1 cellular context compared by ENCODE assay signal in the genomic region with DNA sequence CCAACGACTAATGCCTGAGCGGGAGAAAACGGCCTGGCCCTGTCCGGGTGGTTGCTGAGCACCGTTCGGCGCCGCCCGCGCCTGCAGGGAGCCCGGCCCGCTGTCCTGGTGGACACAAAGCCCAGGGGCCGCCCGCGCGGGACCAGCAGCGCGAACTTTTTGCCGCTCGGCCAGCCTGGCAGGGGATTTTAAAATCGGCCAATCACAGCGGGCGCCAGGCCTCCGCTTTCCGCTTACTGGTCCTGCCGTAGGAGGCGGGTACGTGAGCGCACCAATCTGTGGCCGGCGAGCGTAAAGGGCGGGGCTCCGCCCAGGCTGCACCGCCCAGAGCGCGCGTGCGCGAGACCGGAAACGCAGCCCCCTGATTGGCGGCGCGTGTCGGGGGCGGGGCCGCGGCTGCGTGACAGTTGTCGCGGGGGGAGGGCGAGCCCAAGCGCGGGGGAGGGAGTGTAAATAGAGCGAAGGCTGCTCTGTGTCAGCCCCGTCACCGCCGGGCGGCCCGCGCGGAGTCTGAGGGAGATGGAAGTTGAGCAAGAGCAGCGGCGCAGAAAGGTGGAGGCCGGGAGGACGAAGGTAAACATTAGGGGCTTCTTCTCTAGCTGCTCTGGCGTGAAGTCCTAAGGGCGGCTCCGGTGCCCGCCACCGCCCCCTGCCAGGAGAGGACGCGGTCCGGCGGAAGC.
A peak's percentile ranks its signal among the peaks of the same experiment; 100 is the strongest.
TF ChIP-seq lines count a peak whose summit lies in the region.

C21orf58 (minus strand) TSS at position 161 of the 680 bp plus-strand sequence. CDS start 1,132 bp downstream, outside the sequence.
A gene with protein sequence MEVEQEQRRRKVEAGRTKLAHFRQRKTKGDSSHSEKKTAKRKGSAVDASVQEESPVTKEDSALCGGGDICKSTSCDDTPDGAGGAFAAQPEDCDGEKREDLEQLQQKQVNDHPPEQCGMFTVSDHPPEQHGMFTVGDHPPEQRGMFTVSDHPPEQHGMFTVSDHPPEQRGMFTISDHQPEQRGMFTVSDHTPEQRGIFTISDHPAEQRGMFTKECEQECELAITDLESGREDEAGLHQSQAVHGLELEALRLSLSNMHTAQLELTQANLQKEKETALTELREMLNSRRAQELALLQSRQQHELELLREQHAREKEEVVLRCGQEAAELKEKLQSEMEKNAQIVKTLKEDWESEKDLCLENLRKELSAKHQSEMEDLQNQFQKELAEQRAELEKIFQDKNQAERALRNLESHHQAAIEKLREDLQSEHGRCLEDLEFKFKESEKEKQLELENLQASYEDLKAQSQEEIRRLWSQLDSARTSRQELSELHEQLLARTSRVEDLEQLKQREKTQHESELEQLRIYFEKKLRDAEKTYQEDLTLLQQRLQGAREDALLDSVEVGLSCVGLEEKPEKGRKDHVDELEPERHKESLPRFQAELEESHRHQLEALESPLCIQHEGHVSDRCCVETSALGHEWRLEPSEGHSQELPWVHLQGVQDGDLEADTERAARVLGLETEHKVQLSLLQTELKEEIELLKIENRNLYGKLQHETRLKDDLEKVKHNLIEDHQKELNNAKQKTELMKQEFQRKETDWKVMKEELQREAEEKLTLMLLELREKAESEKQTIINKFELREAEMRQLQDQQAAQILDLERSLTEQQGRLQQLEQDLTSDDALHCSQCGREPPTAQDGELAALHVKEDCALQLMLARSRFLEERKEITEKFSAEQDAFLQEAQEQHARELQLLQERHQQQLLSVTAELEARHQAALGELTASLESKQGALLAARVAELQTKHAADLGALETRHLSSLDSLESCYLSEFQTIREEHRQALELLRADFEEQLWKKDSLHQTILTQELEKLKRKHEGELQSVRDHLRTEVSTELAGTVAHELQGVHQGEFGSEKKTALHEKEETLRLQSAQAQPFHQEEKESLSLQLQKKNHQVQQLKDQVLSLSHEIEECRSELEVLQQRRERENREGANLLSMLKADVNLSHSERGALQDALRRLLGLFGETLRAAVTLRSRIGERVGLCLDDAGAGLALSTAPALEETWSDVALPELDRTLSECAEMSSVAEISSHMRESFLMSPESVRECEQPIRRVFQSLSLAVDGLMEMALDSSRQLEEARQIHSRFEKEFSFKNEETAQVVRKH (N-terminal part only) (plus strand): TSS at position 447 of the 680 bp plus-strand sequence. CDS start 73 bp downstream, at position 520.

TF ChIP-seq in HepG2, 621 proteins besides CTCF, POLR2A, EP300 and RAD21 (continued from another document and continues in another):
- TF ChIP-seq USF2 (IDR thresholded peaks at IDR 0.05; ENCODE audit: low read depth, low read length) (no peak), USF2 (CRISPR knock-in tag; IDR thresholded peaks at IDR 0.05; ENCODE audit: borderline replicate concordance) (no peak), NRL (CRISPR knock-in tag; IDR thresholded peaks at IDR 0.05; ENCODE audit: borderline replicate concordance) (peak; percentile 64), TMF1 (CRISPR knock-in tag; IDR thresholded peaks at IDR 0.05; ENCODE audit: low read depth) (peak; percentile 74; the same call in 1 of the 2 replicates), PATZ1 (CRISPR knock-in tag; IDR thresholded peaks at IDR 0.05) (peak; percentile 90), PCBP1 (IDR thresholded peaks at IDR 0.05; ENCODE audit: borderline replicate concordance, low read depth, low read length) (0 out of 2 replicates have a peak, but pooled peaks have one; percentile 8), SRY (CRISPR knock-in tag; IDR thresholded peaks at IDR 0.05) (peak; percentile 71; the same call in 1 of the 2 replicates), GABPA (IDR thresholded peaks at IDR 0.05; ENCODE audit: low read depth, low read length) (no peak), GABPA (CRISPR knock-in tag; IDR thresholded peaks at IDR 0.05; ENCODE audit: low read depth) (0 out of 2 replicates have a peak, but pooled peaks have one; percentile 52), NPAS2 (CRISPR knock-in tag; IDR thresholded peaks at IDR 0.05; ENCODE audit: borderline replicate concordance) (no peak), NFIB (CRISPR knock-in tag; IDR thresholded peaks at IDR 0.05; ENCODE audit: borderline replicate concordance) (no peak), CCAR2 (optimal IDR thresholded peaks at IDR 0.05; ENCODE audit: low read depth, low read length) (no peak), HOXA9 (CRISPR knock-in tag; IDR thresholded peaks at IDR 0.05; ENCODE audit: borderline replicate concordance) (peak; percentile 50; the same call in 1 of the 2 replicates), CHD2 (IDR thresholded peaks at IDR 0.05; ENCODE audit: low read depth, low read length) (peak; percentile 41; the same call in 1 of the 2 replicates), ZNF251 (CRISPR knock-in tag; IDR thresholded peaks at IDR 0.05) (no peak), ZSCAN30 (CRISPR knock-in tag; IDR thresholded peaks at IDR 0.05) (no peak), REL (CRISPR knock-in tag; conservative IDR thresholded peaks at IDR 0.05) (peak; percentile 87), ETV6 (CRISPR knock-in tag; conservative IDR thresholded peaks at IDR 0.05) (0 out of 2 replicates have a peak, but pooled peaks have one; percentile 27), SPEN (CRISPR knock-in tag; IDR thresholded peaks at IDR 0.05; ENCODE audit: low read depth) (peak; percentile 77), ZNF644 (CRISPR knock-in tag; IDR thresholded peaks at IDR 0.05; ENCODE audit: low read depth) (no peak), ZNF574 (CRISPR knock-in tag; IDR thresholded peaks at IDR 0.05) (peak; percentile 56; the same call in 1 of the 2 replicates), ZNF703 (CRISPR knock-in tag; IDR thresholded peaks at IDR 0.05; ENCODE audit: borderline replicate concordance) (no peak), CC2D1A (CRISPR knock-in tag; IDR thresholded peaks at IDR 0.05) (0 out of 2 replicates have a peak, but pooled peaks have one; percentile 39), ZNF589 (CRISPR knock-in tag; conservative IDR thresholded peaks at IDR 0.05) (0 out of 2 replicates have a peak, but pooled peaks have one; percentile 22), ZNF317 (CRISPR knock-in tag; IDR thresholded peaks at IDR 0.05) (peak; percentile 56; the same call in 1 of the 2 replicates), ETV5 (CRISPR knock-in tag; IDR thresholded peaks at IDR 0.05; ENCODE audit: borderline replicate concordance) (peak; percentile 17; the same call in 1 of the 2 replicates), RFXANK (CRISPR knock-in tag; IDR thresholded peaks at IDR 0.05) (no peak), TBX2 (CRISPR knock-in tag; IDR thresholded peaks at IDR 0.05; ENCODE audit: borderline replicate concordance) (peak; percentile 27; the same call in 1 of the 2 replicates), POLR2AphosphoS5 (IDR thresholded peaks at IDR 0.05; ENCODE audit: low read depth, low read length) (peak; percentile 79), RBAK (CRISPR knock-in tag; IDR thresholded peaks at IDR 0.05) (no peak), ZNF547 (CRISPR knock-in tag; IDR thresholded peaks at IDR 0.05) (0 out of 2 replicates have a peak, but pooled peaks have one; percentile 51), SP1 (IDR thresholded peaks at IDR 0.05) (peak; percentile 62; the same call in 1 of the 2 replicates), SP1 (CRISPR knock-in tag; IDR thresholded peaks at IDR 0.05) (peak; percentile 84), RELA (CRISPR knock-in tag; IDR thresholded peaks at IDR 0.05) (no peak), CREB1 (IDR thresholded peaks at IDR 0.05) (peak; percentile 74), CREB1 (CRISPR knock-in tag; IDR thresholded peaks at IDR 0.05) (no peak), AGO1 (IDR thresholded peaks at IDR 0.05; ENCODE audit: low read depth, low read length, poor library complexity, severe bottlenecking) (no peak), ZNF773 (CRISPR knock-in tag; IDR thresholded peaks at IDR 0.05; ENCODE audit: borderline replicate concordance) (peak; percentile 14; the same call in 1 of the 2 replicates), TOPORS (CRISPR knock-in tag; IDR thresholded peaks at IDR 0.05) (peak; percentile 86; the same call in 1 of the 2 replicates), ZNF841 (CRISPR knock-in tag; IDR thresholded peaks at IDR 0.05; ENCODE audit: borderline replicate concordance) (no peak; the same call in 1 of the 2 replicates), MTF1 (CRISPR knock-in tag; IDR thresholded peaks at IDR 0.05) (no peak), HDAC2 (CRISPR knock-in tag; IDR thresholded peaks at IDR 0.05) (peak; percentile 43; the same call in 1 of the 2 replicates), ZNF720 (CRISPR knock-in tag; IDR thresholded peaks at IDR 0.05) (no peak), SIN3B (IDR thresholded peaks at IDR 0.05; ENCODE audit: low read length) (peak; percentile 70), ZNF776 (CRISPR knock-in tag; IDR thresholded peaks at IDR 0.05) (peak; percentile 3; the same call in 1 of the 2 replicates)
- TF ChIP-seq, protein P1, sequence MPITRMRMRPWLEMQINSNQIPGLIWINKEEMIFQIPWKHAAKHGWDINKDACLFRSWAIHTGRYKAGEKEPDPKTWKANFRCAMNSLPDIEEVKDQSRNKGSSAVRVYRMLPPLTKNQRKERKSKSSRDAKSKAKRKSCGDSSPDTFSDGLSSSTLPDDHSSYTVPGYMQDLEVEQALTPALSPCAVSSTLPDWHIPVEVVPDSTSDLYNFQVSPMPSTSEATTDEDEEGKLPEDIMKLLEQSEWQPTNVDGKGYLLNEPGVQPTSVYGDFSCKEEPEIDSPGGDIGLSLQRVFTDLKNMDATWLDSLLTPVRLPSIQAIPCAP (CRISPR knock-in tag; IDR thresholded peaks at IDR 0.05; ENCODE audit: low read depth): no peak
- TF ChIP-seq, protein P2, sequence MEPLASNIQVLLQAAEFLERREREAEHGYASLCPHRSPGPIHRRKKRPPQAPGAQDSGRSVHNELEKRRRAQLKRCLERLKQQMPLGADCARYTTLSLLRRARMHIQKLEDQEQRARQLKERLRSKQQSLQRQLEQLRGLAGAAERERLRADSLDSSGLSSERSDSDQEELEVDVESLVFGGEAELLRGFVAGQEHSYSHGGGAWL (CRISPR knock-in tag; IDR thresholded peaks at IDR 0.05): no peak
- TF ChIP-seq, protein P3, sequence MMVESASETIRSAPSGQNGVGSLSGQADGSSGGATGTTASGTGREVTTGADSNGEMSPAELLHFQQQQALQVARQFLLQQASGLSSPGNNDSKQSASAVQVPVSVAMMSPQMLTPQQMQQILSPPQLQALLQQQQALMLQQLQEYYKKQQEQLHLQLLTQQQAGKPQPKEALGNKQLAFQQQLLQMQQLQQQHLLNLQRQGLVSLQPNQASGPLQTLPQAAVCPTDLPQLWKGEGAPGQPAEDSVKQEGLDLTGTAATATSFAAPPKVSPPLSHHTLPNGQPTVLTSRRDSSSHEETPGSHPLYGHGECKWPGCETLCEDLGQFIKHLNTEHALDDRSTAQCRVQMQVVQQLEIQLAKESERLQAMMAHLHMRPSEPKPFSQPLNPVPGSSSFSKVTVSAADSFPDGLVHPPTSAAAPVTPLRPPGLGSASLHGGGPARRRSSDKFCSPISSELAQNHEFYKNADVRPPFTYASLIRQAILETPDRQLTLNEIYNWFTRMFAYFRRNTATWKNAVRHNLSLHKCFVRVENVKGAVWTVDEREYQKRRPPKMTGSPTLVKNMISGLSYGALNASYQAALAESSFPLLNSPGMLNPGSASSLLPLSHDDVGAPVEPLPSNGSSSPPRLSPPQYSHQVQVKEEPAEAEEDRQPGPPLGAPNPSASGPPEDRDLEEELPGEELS (CRISPR knock-in tag; IDR thresholded peaks at IDR 0.05): peak; percentile 17; the same call in 1 of the 2 replicates
